In genomic region chr12:106245767-106246166, GRCh38 we compare ENCODE assay signal across 8 cellular contexts. TPM values are rescaled to one million over a fixed set of nuclear protein-coding genes. Genes with fewer than 3 reads are reported as not detected.
DNase-seq lines count a peak whose midpoint lies in the region; ATAC-seq and TF ChIP-seq lines count a peak whose summit lies in the region.

No MANE protein-coding gene starts in this region.

- peak; percentile 84 for DNase-seq in AG10803 (ENCODE audit: low read depth)
- peak; percentile 80 for DNase-seq in dermis blood vessel endothelial cell
- DNase-seq in naive thymus-derived CD8-positive, alpha-beta T cell = no peak
- no peak for DNase-seq in NCI-H2029 treated with DMSO at 0.1 percent for 48 hours (lab: John Stamatoyannopoulos, UW)
- no peak for DNase-seq in stimulated activated CD4-positive, alpha-beta T cell treated with anti-CD3 and anti-CD28 coated beads, Interleukin-4, amount 100 ng/mL, for 24 hours
- DNase-seq in activated gamma-delta T cell treated with Interleukin-2 at 50 U/mL for 16 hours = no peak

- no peak overlapping the region for H3K27ac ChIP-seq in HUES6 (ENCODE audit: low read depth, low read length)

- no peak for ATAC-seq in naive thymus-derived CD8-positive, alpha-beta T cell
- ATAC-seq in GM19397 (IDR thresholded peaks at IDR 0.05; ENCODE audit: unreplicated experiment) = no peak

- H3K4me3 ChIP-seq in AG10803 (ENCODE audit: low read length) (peak overlapping the region; percentile 87), HUES6 (ENCODE audit: low read depth, low read length) (0 out of 2 replicates have a peak overlapping the region, but pooled peaks have one; percentile 8)

- H3K4me3 Mint-ChIP-seq in naive thymus-derived CD8-positive, alpha-beta T cell = peak overlapping the region in 9 of 10 donors; percentile 67 to 88 (median 75)

- peaks cover 18% of the 10 kb centered on the region for H3K36me3 ChIP-seq in HUES6 (ENCODE audit: control insufficient read depth, insufficient read depth, low read length)

- H3K27me3 ChIP-seq in HUES6 (ENCODE audit: control insufficient read depth, insufficient read depth, low read length) = no peaks in the 10 kb centered on the region

- no peak for TF ChIP-seq CTCF in AG10803 (conservative IDR thresholded peaks at IDR 0.05; ENCODE audit: low read length)

- no peaks in the 10 kb centered on the region for H3K27me3 Mint-ChIP-seq in naive thymus-derived CD8-positive, alpha-beta T cell

- H3K4me1 Mint-ChIP-seq in naive thymus-derived CD8-positive, alpha-beta T cell = peaks cover 19 to 55% (median 44%) of the 10 kb centered on the region in 4 donors

- no peaks in the 10 kb centered on the region for H3K9me3 Mint-ChIP-seq in naive thymus-derived CD8-positive, alpha-beta T cell

- H3K9ac ChIP-seq in HUES6 (ENCODE audit: low read length) = no peak overlapping the region

- H3K9me3 ChIP-seq in HUES6 (ENCODE audit: control insufficient read depth, insufficient read depth, low read depth, low read length) = no peaks in the 10 kb centered on the region

- POLR2A ChIA-PET in naive thymus-derived CD8-positive, alpha-beta T cell (lab: Charles Lee) = interaction anchor here (1.4 to 7.2 kb wide), 3 partner anchors 16 to 57 kb away, joined by 4 to 118 read pairs (median 63); partner anchors contain the start of gene TCP11L2

- H3K36me3 Mint-ChIP-seq in naive thymus-derived CD8-positive, alpha-beta T cell = peaks cover 0 to 2% (median 0%) of the 10 kb centered on the region in 3 donors

- peaks cover 11% of the 10 kb centered on the region for H3K4me1 ChIP-seq in HUES6 (ENCODE audit: control insufficient read depth, insufficient read depth, low read length)

- H3K27ac Mint-ChIP-seq in naive thymus-derived CD8-positive, alpha-beta T cell = peak overlapping the region in 2 of 10 donors; percentile 34 to 35

RNA-seq across cellular contexts. Expression of gene CKAP4, which starts 2.1 kb away (rescaled TPM):
- total RNA-seq in dermis blood vessel endothelial cell = 72.7 and 111 TPM in 2 replicates
- 10 to 100 TPM; 13.7 to 14.4 TPM for total RNA-seq in naive thymus-derived CD8-positive, alpha-beta T cell
- 10 to 100 TPM; 11.2 to 11.9 (median 11.2) TPM for polyA plus RNA-seq in naive thymus-derived CD8-positive, alpha-beta T cell

RNA-seq across cellular contexts. Expression of gene TCP11L2, which starts 56.8 kb away (rescaled TPM):
- total RNA-seq in dermis blood vessel endothelial cell = 49.0 and 64.5 TPM in 2 replicates
- 100 to 1,000 TPM; 203 to 211 TPM for total RNA-seq in naive thymus-derived CD8-positive, alpha-beta T cell
- 10 to 100 TPM; 30.6 to 45.4 (median 34.7) TPM for polyA plus RNA-seq in naive thymus-derived CD8-positive, alpha-beta T cell

Comparison
In these comparisons a context has a peak if more than half of its experiments do, and no peak if none do; other contexts are left out.
1. DNase-seq: peak in AG10803 (single experiment) and dermis blood vessel endothelial cell (single experiment); none in naive thymus-derived CD8-positive, alpha-beta T cell (0 of 10), NCI-H2029 treated with DMSO at 0.1 percent for 48 hours (single experiment), stimulated activated CD4-positive, alpha-beta T cell treated with anti-CD3 and anti-CD28 coated beads, Interleukin-4, amount 100 ng/mL, for 24 hours (single experiment) and activated gamma-delta T cell treated with Interleukin-2 at 50 U/mL for 16 hours (single experiment).